ENCODE assay signal across 15 cellular contexts in the genomic region with DNA sequence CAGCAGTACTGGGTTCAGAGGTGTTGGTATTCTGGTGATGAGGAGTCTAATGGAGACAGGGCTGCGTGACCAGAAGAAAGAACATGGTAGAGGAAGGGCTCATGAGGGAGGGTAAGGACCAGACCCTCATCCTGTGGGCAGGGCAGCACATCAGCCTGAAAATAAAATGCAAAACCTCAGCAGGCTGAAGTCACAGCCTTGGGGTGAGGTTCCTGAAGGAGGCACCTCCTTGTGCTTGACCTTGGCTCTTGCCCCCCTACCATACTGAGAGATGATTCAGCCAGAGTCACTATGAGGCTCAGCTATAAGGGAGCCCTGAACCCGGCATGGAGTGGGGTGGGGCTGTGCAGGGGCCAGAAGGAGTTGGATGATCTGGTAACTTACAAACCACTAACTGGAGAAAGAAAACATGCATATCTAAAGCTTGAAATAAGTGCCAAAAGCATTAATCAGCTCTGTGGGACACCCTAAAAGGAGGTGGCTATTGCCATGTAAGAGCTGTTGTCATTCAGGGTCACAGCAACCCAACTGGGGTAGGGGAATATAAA.
DNase-seq lines count a peak whose midpoint lies in the region; ATAC-seq and TF ChIP-seq lines count a peak whose summit lies in the region.
"Had no signal": no experiment of that assay in that cellular context is flagged by ENCODE, and none has a peak within 500 bp of the region (broad histone marks: within the 10 kb centered on the region; RNA-seq: fewer than 3 reads in every experiment).

No MANE protein-coding gene starts in this region.

- 48 to 50% methylated on average over 2 of the region's 2 CpGs for WGBS in GM23248 (ENCODE audit: low coverage in 1 of 2, low lambda C conversion rate in 2 of 2, missing lambda C conversion rate in 2 of 2), 2 experiments

- H3K4me1 ChIP-seq in GM23248 (ENCODE audit: insufficient read depth) (peaks cover 69% of the 10 kb centered on the region), left ventricle myocardium inferior (peaks cover 83% of the 10 kb centered on the region), subcutaneous abdominal adipose tissue (ENCODE audit: control insufficient read depth in 5 of 5, insufficient read depth in 5 of 5, low read length in 5 of 5) (peaks cover 23 to 73% (median 52%) of the 10 kb centered on the region in 5 donors)

- no peaks in the 10 kb centered on the region for H3K27me3 Mint-ChIP-seq in activated CD8-positive, alpha-beta T cell treated with anti-CD3 and anti-CD28 coated beads, Interleukin-2, amount 10 ng/mL, durations not matched to agents 7 days and 5 days (ENCODE audit: low read depth)
- H3K27me3 Mint-ChIP-seq: activated CD8-positive, alpha-beta T cell treated with anti-CD3 and anti-CD28 coated beads for 36 hours; T-cell had no signal

- no peak overlapping the region for H2AFZ ChIP-seq in GM23248

- no peak for ATAC-seq in activated CD8-positive, alpha-beta T cell treated with anti-CD3 and anti-CD28 coated beads, Interleukin-2, amount 10 ng/mL, durations not matched to agents 7 days and 5 days
- ATAC-seq: activated CD8-positive, alpha-beta T cell treated with anti-CD3 and anti-CD28 coated beads for 36 hours; T-cell had no signal

- H3K27ac ChIP-seq in GM23248 = peak overlapping the region; percentile 63
- H3K27ac ChIP-seq in brain microvascular endothelial cell = no peak overlapping the region
- H3K27ac ChIP-seq in left ventricle myocardium inferior (replicated peaks) = peak overlapping the region; percentile 75
- H3K27ac ChIP-seq in subcutaneous abdominal adipose tissue (ENCODE audit: low read depth, low read length) = peak overlapping the region; percentile 63

- peak; percentile 79 for DNase-seq in GM23248
- DNase-seq in brain microvascular endothelial cell = peak; percentile 45
- DNase-seq in left ventricle myocardium inferior = no peak
- no peak for DNase-seq in NCI-H2227 (lab: John Stamatoyannopoulos, UW; ENCODE audit: unreplicated experiment)
- no peak for DNase-seq in SK-N-DZ (ENCODE audit: low spot score)
- no peak for DNase-seq in activated CD8-positive, alpha-beta T cell treated with anti-CD3 and anti-CD28 coated beads, Interleukin-2, amount 10 ng/mL, durations not matched to agents 7 days and 5 days
- DNase-seq in pons (ENCODE audit: low spot score) = no peak
- DNase-seq: activated CD8-positive, alpha-beta T cell treated with anti-CD3 and anti-CD28 coated beads for 36 hours; activated naive CD4-positive, alpha-beta T cell treated with anti-CD3 and anti-CD28 coated beads, Interleukin-2, amount 10 ng/mL, durations not matched to agents 7 days and 5 days; effector CD8-positive, alpha-beta T cell; H7; hypothalamus; NCI-H2029; T-cell had no signal

- H3K4me3 Mint-ChIP-seq in activated CD8-positive, alpha-beta T cell treated with anti-CD3 and anti-CD28 coated beads, Interleukin-2, amount 10 ng/mL, durations not matched to agents 7 days and 5 days = no peak overlapping the region
- H3K4me3 Mint-ChIP-seq: activated CD8-positive, alpha-beta T cell treated with anti-CD3 and anti-CD28 coated beads for 36 hours; activated naive CD4-positive, alpha-beta T cell treated with anti-CD3 and anti-CD28 coated beads, Interleukin-2, amount 10 ng/mL, durations not matched to agents 7 days and 5 days; T-cell had no signal

- H3K36me3 Mint-ChIP-seq in activated CD8-positive, alpha-beta T cell treated with anti-CD3 and anti-CD28 coated beads, Interleukin-2, amount 10 ng/mL, durations not matched to agents 7 days and 5 days (ENCODE audit: low read depth) = no peaks in the 10 kb centered on the region
- H3K36me3 Mint-ChIP-seq: activated naive CD4-positive, alpha-beta T cell treated with anti-CD3 and anti-CD28 coated beads, Interleukin-2, amount 10 ng/mL, durations not matched to agents 7 days and 5 days; T-cell had no signal

- H3K4me2 ChIP-seq in GM23248 (ENCODE audit: unreplicated experiment) = peak overlapping the region; percentile 49

- no peaks in the 10 kb centered on the region for H3K79me2 ChIP-seq in GM23248 (ENCODE audit: insufficient read depth)

- in situ Hi-C loops in GM23248 (cut with MboI) = no loop called here
- in situ Hi-C loops in brain microvascular endothelial cell (cut with HindIII; ENCODE audit: low pct_ligation_motif_present, low sequenced_read_pairs) = no loop called here

- intact Hi-C loops in left ventricle myocardium inferior (cut with micrococcal nuclease) = no loop called here

- CTCF ChIA-PET in activated CD8-positive, alpha-beta T cell treated with anti-CD3 and anti-CD28 coated beads, Interleukin-2, amount 10 ng/mL, durations not matched to agents 7 days and 5 days (lab: Charles Lee) = interaction anchor here (1.0 to 1.1 kb wide), 2 partner anchors 13 to 80 kb away, joined by 3 read pairs; no protein-coding TSS in a partner anchor

- H3K4me3 ChIP-seq in GM23248 (no peak overlapping the region), brain microvascular endothelial cell (ENCODE audit: low read depth, low read length) (no peak overlapping the region), left ventricle myocardium inferior (no peak overlapping the region), subcutaneous abdominal adipose tissue (ENCODE audit: low read depth in 1 of 5, low read length in 5 of 5) (peak overlapping the region in 1 of 5 donors; percentile 15)

- TF ChIP-seq CTCF in brain microvascular endothelial cell (IDR thresholded peaks at IDR 0.05; ENCODE audit: low read depth, low read length, missing control alignments) = no peak
- no peak for TF ChIP-seq CTCF in left ventricle myocardium inferior (IDR thresholded peaks at IDR 0.05; ENCODE audit: borderline replicate concordance)

- H3K9me3 ChIP-seq in GM23248 (ENCODE audit: low read depth) (no peaks in the 10 kb centered on the region), left ventricle myocardium inferior (replicated peaks) (no peaks in the 10 kb centered on the region), subcutaneous abdominal adipose tissue (ENCODE audit: control insufficient read depth in 5 of 5, low read length in 5 of 5) (no peaks in the 10 kb centered on the region)

- no peak overlapping the region for H3K9ac ChIP-seq in GM23248
- no peak overlapping the region for H3K9ac ChIP-seq in subcutaneous abdominal adipose tissue (ENCODE audit: low read length in 5 of 5)

- H4K20me1 ChIP-seq in GM23248 (ENCODE audit: insufficient read depth) = no peaks in the 10 kb centered on the region

- no peaks in the 10 kb centered on the region for H3K9me3 Mint-ChIP-seq in activated CD8-positive, alpha-beta T cell treated with anti-CD3 and anti-CD28 coated beads, Interleukin-2, amount 10 ng/mL, durations not matched to agents 7 days and 5 days (ENCODE audit: insufficient read depth)
- H3K9me3 Mint-ChIP-seq: activated CD8-positive, alpha-beta T cell treated with anti-CD3 and anti-CD28 coated beads for 36 hours; activated naive CD4-positive, alpha-beta T cell treated with anti-CD3 and anti-CD28 coated beads, Interleukin-2, amount 10 ng/mL, durations not matched to agents 7 days and 5 days; T-cell had no signal

- POLR2A ChIA-PET in activated CD8-positive, alpha-beta T cell treated with anti-CD3 and anti-CD28 coated beads, Interleukin-2, amount 10 ng/mL, durations not matched to agents 7 days and 5 days (lab: Charles Lee) = no interaction called here

- no peaks in the 10 kb centered on the region for H3K4me1 Mint-ChIP-seq in activated CD8-positive, alpha-beta T cell treated with anti-CD3 and anti-CD28 coated beads, Interleukin-2, amount 10 ng/mL, durations not matched to agents 7 days and 5 days (ENCODE audit: low read depth)
- H3K4me1 Mint-ChIP-seq: activated naive CD4-positive, alpha-beta T cell treated with anti-CD3 and anti-CD28 coated beads, Interleukin-2, amount 10 ng/mL, durations not matched to agents 7 days and 5 days; T-cell had no signal

- peaks cover 31% of the 10 kb centered on the region for H3F3A ChIP-seq in GM23248 (ENCODE audit: insufficient read depth)

- H3K36me3 ChIP-seq in GM23248 (ENCODE audit: low read depth) = no peaks in the 10 kb centered on the region
- H3K36me3 ChIP-seq in brain microvascular endothelial cell (replicated peaks) = no peaks in the 10 kb centered on the region
- no peaks in the 10 kb centered on the region for H3K36me3 ChIP-seq in left ventricle myocardium inferior
- H3K36me3 ChIP-seq in subcutaneous abdominal adipose tissue (ENCODE audit: control insufficient read depth in 5 of 5, insufficient read depth in 5 of 5, low read length in 5 of 5) = no peaks in the 10 kb centered on the region

- no peaks in the 10 kb centered on the region for H3K27me3 ChIP-seq in GM23248 (replicated peaks; ENCODE audit: insufficient read depth)
- no peaks in the 10 kb centered on the region for H3K27me3 ChIP-seq in brain microvascular endothelial cell (replicated peaks)
- no peaks in the 10 kb centered on the region for H3K27me3 ChIP-seq in left ventricle myocardium inferior (ENCODE audit: low read depth)
- no peaks in the 10 kb centered on the region for H3K27me3 ChIP-seq in subcutaneous abdominal adipose tissue (ENCODE audit: control insufficient read depth in 5 of 5, insufficient read depth in 4 of 5, low read length in 5 of 5)

- no peak overlapping the region for H3K27ac Mint-ChIP-seq in activated CD8-positive, alpha-beta T cell treated with anti-CD3 and anti-CD28 coated beads, Interleukin-2, amount 10 ng/mL, durations not matched to agents 7 days and 5 days
- H3K27ac Mint-ChIP-seq: activated CD8-positive, alpha-beta T cell treated with anti-CD3 and anti-CD28 coated beads for 36 hours; activated naive CD4-positive, alpha-beta T cell treated with anti-CD3 and anti-CD28 coated beads, Interleukin-2, amount 10 ng/mL, durations not matched to agents 7 days and 5 days; T-cell had no signal

- no peaks in the 10 kb centered on the region for H3K9me2 ChIP-seq in GM23248 (ENCODE audit: insufficient read depth)

Comparison
In these comparisons a context has a peak if more than half of its experiments do, and no peak if none do; other contexts are left out.
1. DNase-seq: peak in GM23248 (single experiment) and brain microvascular endothelial cell (single experiment); none in left ventricle myocardium inferior (single experiment), NCI-H2227 (single experiment), SK-N-DZ (single experiment), activated CD8-positive, alpha-beta T cell treated with anti-CD3 and anti-CD28 coated beads, Interleukin-2, amount 10 ng/mL, durations not matched to agents 7 days and 5 days (single experiment) and pons (single experiment).